ENCODE assay signal across 8 cellular contexts in the genomic region with DNA sequence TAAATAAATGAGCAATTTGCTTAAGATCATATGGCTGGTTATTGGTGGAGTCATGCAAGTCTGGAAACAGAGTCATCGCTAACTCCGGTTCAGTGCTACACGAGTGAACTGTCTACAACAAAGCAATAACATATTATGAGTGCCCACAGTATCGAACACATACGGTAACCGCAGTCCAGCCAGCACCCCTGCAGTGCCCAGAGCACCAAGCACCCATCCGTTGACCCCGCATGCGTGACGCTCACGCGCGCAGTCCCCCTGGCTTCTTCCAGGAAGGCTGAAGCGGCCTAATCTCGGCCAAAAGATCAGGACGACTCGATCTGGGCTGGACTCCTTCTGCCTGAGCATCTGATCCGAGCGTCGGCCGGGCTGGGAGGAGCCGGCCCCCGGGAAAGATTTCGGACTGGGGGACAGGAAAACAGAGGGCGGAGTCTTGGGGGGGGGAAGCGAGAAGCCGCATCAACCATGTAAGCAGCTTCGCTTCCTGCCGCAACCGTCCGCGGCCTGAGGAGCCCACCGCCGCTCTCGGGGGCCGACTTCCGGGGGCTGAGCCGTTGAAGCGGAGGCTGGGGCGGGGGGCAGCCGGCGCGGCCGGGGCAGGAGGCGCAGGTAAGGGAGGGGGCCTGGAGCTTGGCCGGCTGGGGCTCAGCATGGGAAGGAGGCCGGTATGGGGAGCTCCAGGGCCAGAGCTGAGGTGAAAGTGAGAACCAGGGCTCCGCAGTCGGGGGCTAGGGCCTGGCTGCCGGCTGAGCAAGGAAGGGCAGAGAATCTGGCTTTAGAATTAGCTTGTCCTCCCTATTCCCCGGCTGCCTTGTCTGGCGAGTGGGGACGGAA. TPM values are rescaled to one million over a fixed set of nuclear protein-coding genes. Genes with fewer than 3 reads are reported as not detected.
DNase-seq lines count a peak whose midpoint lies in the region; ATAC-seq and TF ChIP-seq lines count a peak whose summit lies in the region.

A gene with protein sequence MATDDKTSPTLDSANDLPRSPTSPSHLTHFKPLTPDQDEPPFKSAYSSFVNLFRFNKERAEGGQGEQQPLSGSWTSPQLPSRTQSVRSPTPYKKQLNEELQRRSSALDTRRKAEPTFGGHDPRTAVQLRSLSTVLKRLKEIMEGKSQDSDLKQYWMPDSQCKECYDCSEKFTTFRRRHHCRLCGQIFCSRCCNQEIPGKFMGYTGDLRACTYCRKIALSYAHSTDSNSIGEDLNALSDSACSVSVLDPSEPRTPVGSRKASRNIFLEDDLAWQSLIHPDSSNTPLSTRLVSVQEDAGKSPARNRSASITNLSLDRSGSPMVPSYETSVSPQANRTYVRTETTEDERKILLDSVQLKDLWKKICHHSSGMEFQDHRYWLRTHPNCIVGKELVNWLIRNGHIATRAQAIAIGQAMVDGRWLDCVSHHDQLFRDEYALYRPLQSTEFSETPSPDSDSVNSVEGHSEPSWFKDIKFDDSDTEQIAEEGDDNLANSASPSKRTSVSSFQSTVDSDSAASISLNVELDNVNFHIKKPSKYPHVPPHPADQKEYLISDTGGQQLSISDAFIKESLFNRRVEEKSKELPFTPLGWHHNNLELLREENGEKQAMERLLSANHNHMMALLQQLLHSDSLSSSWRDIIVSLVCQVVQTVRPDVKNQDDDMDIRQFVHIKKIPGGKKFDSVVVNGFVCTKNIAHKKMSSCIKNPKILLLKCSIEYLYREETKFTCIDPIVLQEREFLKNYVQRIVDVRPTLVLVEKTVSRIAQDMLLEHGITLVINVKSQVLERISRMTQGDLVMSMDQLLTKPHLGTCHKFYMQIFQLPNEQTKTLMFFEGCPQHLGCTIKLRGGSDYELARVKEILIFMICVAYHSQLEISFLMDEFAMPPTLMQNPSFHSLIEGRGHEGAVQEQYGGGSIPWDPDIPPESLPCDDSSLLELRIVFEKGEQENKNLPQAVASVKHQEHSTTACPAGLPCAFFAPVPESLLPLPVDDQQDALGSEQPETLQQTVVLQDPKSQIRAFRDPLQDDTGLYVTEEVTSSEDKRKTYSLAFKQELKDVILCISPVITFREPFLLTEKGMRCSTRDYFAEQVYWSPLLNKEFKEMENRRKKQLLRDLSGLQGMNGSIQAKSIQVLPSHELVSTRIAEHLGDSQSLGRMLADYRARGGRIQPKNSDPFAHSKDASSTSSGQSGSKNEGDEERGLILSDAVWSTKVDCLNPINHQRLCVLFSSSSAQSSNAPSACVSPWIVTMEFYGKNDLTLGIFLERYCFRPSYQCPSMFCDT (N-terminal part only) (plus strand): TSS at position 449 of the 834 bp plus-strand sequence. CDS start 5,265 bp downstream, outside the sequence.

- H3K27me3 ChIP-seq in KMS-11 (ENCODE audit: insufficient read depth, low read depth) (no peaks in the 10 kb centered on the region), Peyer's patch (no peaks in the 10 kb centered on the region), esophagus (ENCODE audit: control insufficient read depth in 1 of 2, insufficient read depth in 2 of 2, low read length in 2 of 2) (no peaks in the 10 kb centered on the region), mucosa of stomach (ENCODE audit: control insufficient read depth, insufficient read depth, low read length) (no peaks in the 10 kb centered on the region)

- peak; percentile 30 to 74 for TF ChIP-seq POLR2A in Peyer's patch (IDR thresholded peaks at IDR 0.05)

- H3K4me2 ChIP-seq in KMS-11 = peak within 1 kb of the TSS; percentile 45

- H3K4me1 ChIP-seq in KMS-11 (ENCODE audit: low read depth, poor library complexity, severe bottlenecking) = peaks cover 17% of the 10 kb centered on the region
- peaks cover 0 to 18% (median 1%) of the 10 kb centered on the region in 4 donors for H3K4me1 ChIP-seq in Peyer's patch
- peaks cover 3 to 7% of the 10 kb centered on the region in 2 donors for H3K4me1 ChIP-seq in esophagus (ENCODE audit: control insufficient read depth in 2 of 2, insufficient read depth in 2 of 2, low read length in 1 of 2)
- peaks cover 5% of the 10 kb centered on the region for H3K4me1 ChIP-seq in mucosa of stomach (ENCODE audit: control insufficient read depth, insufficient read depth, low read length)

- H3K27ac ChIP-seq in KMS-11 (peak within 1 kb of the TSS; percentile 43), Peyer's patch (peak within 1 kb of the TSS; percentile 89 to 97 (median 94)), esophagus (ENCODE audit: low read depth in 2 of 2, low read length in 1 of 2) (peak within 1 kb of the TSS; percentile 90 to 92)

- TF ChIP-seq CTCF in KMS-11 (conservative IDR thresholded peaks at IDR 0.05; ENCODE audit: low read depth, low read length) = no peak
- peak in 2 of 6 experiments; percentile 6 to 23 for TF ChIP-seq CTCF in Peyer's patch (IDR thresholded peaks at IDR 0.05)

- ATAC-seq in GM21737 (IDR thresholded peaks at IDR 0.05; ENCODE audit: unreplicated experiment) = peak; percentile 88

- H2AFZ ChIP-seq in KMS-11 (ENCODE audit: low read depth) = peak within 1 kb of the TSS; percentile 62

- 0 to 1% methylated on average over 53 of the region's 53 CpGs for WGBS in esophagus, 2 donors

- DNase-seq in DMS53 treated with DMSO at 0.1 percent for 48 hours (lab: John Stamatoyannopoulos, UW; ENCODE audit: unreplicated experiment) = peak; percentile 93
- peak; percentile 91 to 98 (median 93) for DNase-seq in Peyer's patch
- peak; percentile 90 to 92 for DNase-seq in activated T-cell treated with anti-CD3 and anti-CD28 coated beads, Interleukin-2, amount 50 U/mL, for 48 hours
- DNase-seq in stimulated activated CD8-positive, alpha-beta memory T cell treated with anti-CD3 and anti-CD28 coated beads, Interleukin-7, amount 100 ng/mL, for 1 hour (ENCODE audit: low read depth in 2 of 2) = peak; percentile 58 to 75

- H3K9ac ChIP-seq in KMS-11 (peak within 1 kb of the TSS; percentile 45; the same call in 1 of the 2 replicates), mucosa of stomach (ENCODE audit: low read length) (peak within 1 kb of the TSS; percentile 82)

- H3K9me3 ChIP-seq in Peyer's patch (no peaks in the 10 kb centered on the region), esophagus (ENCODE audit: control insufficient read depth in 2 of 2, insufficient read depth in 1 of 2, low read depth in 1 of 2, low read length in 1 of 2) (no peaks in the 10 kb centered on the region), mucosa of stomach (ENCODE audit: control insufficient read depth, low read length) (no peaks in the 10 kb centered on the region)

- no peaks in the 10 kb centered on the region for H4K20me1 ChIP-seq in KMS-11 (ENCODE audit: insufficient read depth)

- no peaks in the 10 kb centered on the region for H3K36me3 ChIP-seq in KMS-11 (ENCODE audit: insufficient read depth)
- H3K36me3 ChIP-seq in Peyer's patch = no peaks in the 10 kb centered on the region
- no peaks in the 10 kb centered on the region for H3K36me3 ChIP-seq in esophagus (ENCODE audit: control insufficient read depth in 2 of 2, insufficient read depth in 2 of 2, low read length in 1 of 2)
- H3K36me3 ChIP-seq in mucosa of stomach (ENCODE audit: control insufficient read depth, insufficient read depth, low read length) = no peaks in the 10 kb centered on the region

- H3K4me3 ChIP-seq in KMS-11 (IDR thresholded peaks at IDR 0.05; ENCODE audit: insufficient read depth, low read depth, low read length) = peak within 1 kb of the TSS; percentile 71
- H3K4me3 ChIP-seq in Peyer's patch = peak within 1 kb of the TSS; percentile 79 to 93 (median 88)
- H3K4me3 ChIP-seq in esophagus (ENCODE audit: low read depth in 1 of 2, low read length in 2 of 2) = peak within 1 kb of the TSS; percentile 67 to 92
- H3K4me3 ChIP-seq in mucosa of stomach (ENCODE audit: low read length) = peak within 1 kb of the TSS; percentile 63

- peaks cover 15% of the 10 kb centered on the region; the same call in 1 of the 2 replicates for H3K79me2 ChIP-seq in KMS-11 (ENCODE audit: insufficient read depth, low read depth)

RNA-seq across cellular contexts. Expression of the gene that starts here (rescaled TPM):
- total RNA-seq in Peyer's patch = 10 to 100 TPM; 24.2 to 75.1 (median 44.3) TPM
- polyA plus RNA-seq in esophagus = 1 to 10 TPM; 2.9 to 3.6 TPM

Comparison
In these comparisons a context has a peak if more than half of its experiments do, and no peak if none do; other contexts are left out.
1. Peak in every context shown above with its lines: DNase-seq, ATAC-seq, H3K4me3 ChIP-seq and H3K27ac ChIP-seq.
2. H3K27ac ChIP-seq: peak in every context shown above with its lines; median percentile 94 in Peyer's patch; 91 in esophagus; 43 in KMS-11.